1 cellular context compared by ENCODE assay signal in the genomic region with DNA sequence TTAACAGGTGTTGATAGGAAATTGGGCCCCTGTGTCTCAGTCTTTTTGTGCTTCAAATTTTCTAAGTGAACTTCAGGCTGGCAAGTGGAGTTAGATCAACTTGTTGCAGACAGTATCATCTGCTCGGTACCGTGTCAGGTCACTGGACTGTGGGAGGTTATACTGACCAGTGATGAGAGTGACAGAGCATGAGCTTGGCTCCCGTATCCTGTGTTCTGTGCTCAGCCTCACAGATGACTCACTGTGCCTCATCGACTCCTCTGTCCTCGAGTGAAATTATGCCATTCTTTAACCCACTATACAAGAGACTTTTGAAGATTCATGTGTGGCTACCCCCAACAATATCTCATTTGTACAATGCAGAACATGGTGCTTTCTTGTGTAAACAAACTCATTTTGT.
A peak's percentile ranks its signal among the peaks of the same experiment; 100 is the strongest.
TF ChIP-seq lines count a peak whose summit lies in the region.

No MANE protein-coding gene starts in this region.

TF ChIP-seq in GM12878, 131 proteins besides CTCF, POLR2A, EP300 and RAD21:
- TF ChIP-seq ZNF24 (IDR thresholded peaks at IDR 0.05) = no peak
- TF ChIP-seq, protein P1, sequence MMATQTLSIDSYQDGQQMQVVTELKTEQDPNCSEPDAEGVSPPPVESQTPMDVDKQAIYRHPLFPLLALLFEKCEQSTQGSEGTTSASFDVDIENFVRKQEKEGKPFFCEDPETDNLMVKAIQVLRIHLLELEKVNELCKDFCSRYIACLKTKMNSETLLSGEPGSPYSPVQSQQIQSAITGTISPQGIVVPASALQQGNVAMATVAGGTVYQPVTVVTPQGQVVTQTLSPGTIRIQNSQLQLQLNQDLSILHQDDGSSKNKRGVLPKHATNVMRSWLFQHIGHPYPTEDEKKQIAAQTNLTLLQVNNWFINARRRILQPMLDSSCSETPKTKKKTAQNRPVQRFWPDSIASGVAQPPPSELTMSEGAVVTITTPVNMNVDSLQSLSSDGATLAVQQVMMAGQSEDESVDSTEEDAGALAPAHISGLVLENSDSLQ (IDR thresholded peaks at IDR 0.05) = peak; percentile 74
- TF ChIP-seq, protein P2, sequence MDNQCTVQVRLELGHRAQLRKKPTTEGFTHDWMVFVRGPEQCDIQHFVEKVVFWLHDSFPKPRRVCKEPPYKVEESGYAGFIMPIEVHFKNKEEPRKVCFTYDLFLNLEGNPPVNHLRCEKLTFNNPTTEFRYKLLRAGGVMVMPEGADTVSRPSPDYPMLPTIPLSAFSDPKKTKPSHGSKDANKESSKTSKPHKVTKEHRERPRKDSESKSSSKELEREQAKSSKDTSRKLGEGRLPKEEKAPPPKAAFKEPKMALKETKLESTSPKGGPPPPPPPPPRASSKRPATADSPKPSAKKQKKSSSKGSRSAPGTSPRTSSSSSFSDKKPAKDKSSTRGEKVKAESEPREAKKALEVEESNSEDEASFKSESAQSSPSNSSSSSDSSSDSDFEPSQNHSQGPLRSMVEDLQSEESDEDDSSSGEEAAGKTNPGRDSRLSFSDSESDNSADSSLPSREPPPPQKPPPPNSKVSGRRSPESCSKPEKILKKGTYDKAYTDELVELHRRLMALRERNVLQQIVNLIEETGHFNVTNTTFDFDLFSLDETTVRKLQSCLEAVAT (IDR thresholded peaks at IDR 0.05) = peak; percentile 86
- TF ChIP-seq BHLHE40 (IDR thresholded peaks at IDR 0.05; ENCODE audit: borderline replicate concordance in 1 of 2, low read depth in 2 of 2, low read length in 1 of 2) = peak in 1 of 2 experiments; percentile 17; a peak in 1 of 4 replicates
TF ChIP-seq in GM12878: peak in this region for 3.
